Comparison of ENCODE assay signal across 13 cellular contexts in genomic region chr1:231139659-231140650, GRCh38. TPM values are rescaled to one million over a fixed set of nuclear protein-coding genes. Genes with fewer than 3 reads are reported as not detected.
A peak's percentile ranks its signal among the peaks of the same experiment; 100 is the strongest.
DNase-seq lines count a peak whose midpoint lies in the region; ATAC-seq and TF ChIP-seq lines count a peak whose summit lies in the region.
"Had no signal": no experiment of that assay in that cellular context is flagged by ENCODE, and none has a peak within 500 bp of the region (broad histone marks: within the 10 kb centered on the region; RNA-seq: fewer than 3 reads in every experiment).

No MANE protein-coding gene starts in this region.

- H3K4me3 ChIP-seq in AG04450 (ENCODE audit: low read depth, low read length) (no peak overlapping the region), body of pancreas (no peak overlapping the region), left lung (no peak overlapping the region)

- 64 to 66% methylated on average over 7 of the region's 7 CpGs for WGBS in body of pancreas, 2 donors

- H3K4me1 ChIP-seq in body of pancreas (peaks cover 3% of the 10 kb centered on the region), left lung (peaks cover 0 to 13% of the 10 kb centered on the region in 2 donors)

- H3K36me3 ChIP-seq in body of pancreas (replicated peaks in 1 of 2; ENCODE audit: insufficient read depth in 1 of 2, low read depth in 2 of 2) (no peaks in the 10 kb centered on the region), left lung (no peaks in the 10 kb centered on the region)

- H3K27me3 ChIP-seq in AG04450 (ENCODE audit: control insufficient read depth, insufficient read depth, low read length) (peaks cover 3% of the 10 kb centered on the region), body of pancreas (no peaks in the 10 kb centered on the region), left lung (no peaks in the 10 kb centered on the region)

- DNase-seq in AG04450 (ENCODE audit: low read depth, low spot score): peak; percentile 75
- peak; percentile 26 for DNase-seq in HS-5 (ENCODE audit: low read depth)
- DNase-seq in body of pancreas: peak in 3 of 4 donors; percentile 17 to 57 (median 54)
- no peak for DNase-seq in left lung
- DNase-seq in stimulated activated CD4-positive, alpha-beta T cell treated with anti-CD3 and anti-CD28 coated beads, Interleukin-4, amount 100 ng/mL, for 24 hours: no peak
- no peak for DNase-seq in stimulated activated CD8-positive, alpha-beta memory T cell treated with anti-CD3 and anti-CD28 coated beads, Interleukin-4, amount 100 ng/mL, for 48 hours
- DNase-seq in NCI-H748 treated with DMSO at 0.1 percent for 48 hours (lab: John Stamatoyannopoulos, UW): no peak
- DNase-seq: CD4-positive, CD25-positive, alpha-beta regulatory T cell; KBM-7; NCI-H526 treated with DMSO at 0.1 percent for 48 hours; T-helper 17 cell had no signal

- H3K27ac ChIP-seq in AG04450 (ENCODE audit: low read depth, low read length) (peak overlapping the region; percentile 65), body of pancreas (peak overlapping the region in 3 of 4 donors; percentile 52 to 59 (median 58)), left lung (peak overlapping the region in 1 of 2 donors; percentile 44)

- no peak for TF ChIP-seq CTCF in AG04450 (IDR thresholded peaks at IDR 0.05; ENCODE audit: low read depth, low read length)
- TF ChIP-seq CTCF in body of pancreas (IDR thresholded peaks at IDR 0.05): no peak
- TF ChIP-seq CTCF in left lung (IDR thresholded peaks at IDR 0.05): no peak

- POLR2A ChIA-PET in AG04450 (lab: Yijun Ruan, JAX): no interaction called here

- TF ChIP-seq POLR2A in body of pancreas (IDR thresholded peaks at IDR 0.05): no peak

- ATAC-seq in body of pancreas (peak; percentile 72), left lung (peak; percentile 85), HG03045 (IDR thresholded peaks at IDR 0.05; ENCODE audit: unreplicated experiment) (no peak)
- ATAC-seq: T-helper 17 cell had no signal

- no peaks in the 10 kb centered on the region for H3K9me3 ChIP-seq in AG04450 (ENCODE audit: control insufficient read depth, insufficient read depth, low read length)
- no peaks in the 10 kb centered on the region for H3K9me3 ChIP-seq in body of pancreas
- no peaks in the 10 kb centered on the region for H3K9me3 ChIP-seq in left lung

- CTCF ChIA-PET in AG04450 (lab: Charles Lee): no interaction called here

- intact Hi-C loops in body of pancreas (cut with DNase I) (no loop called here), left lung (cut with DNase I) (no loop called here)

RNA-seq across cellular contexts. Expression of gene TRIM67, which starts 21.9 kb away (rescaled TPM):
- polyA plus RNA-seq in AG04450 (2011; rRNA removed): not detected in 2 replicates
- polyA minus RNA-seq in AG04450 (2011; rRNA and poly(A)+ RNA removed): not detected in 2 replicates
- total RNA-seq in body of pancreas: under 1 TPM in 1 of 2 donors, not detected in 1; under 0.01 TPM
- total RNA-seq in left lung: under 1 TPM in 1 of 2 donors, not detected in 1; 0.06 TPM
- total RNA-seq: CD4-positive, CD25-positive, alpha-beta regulatory T cell; dermis microvascular lymphatic vessel endothelial cell; T-helper 17 cell had no signal
- polyA plus RNA-seq: CD4-positive, CD25-positive, alpha-beta regulatory T cell had no signal

Comparison
In these comparisons a context has a peak if more than half of its experiments do, and no peak if none do; other contexts are left out.
1. DNase-seq: peak in AG04450 (single experiment), HS-5 (single experiment) and body of pancreas (3 of 4); none in left lung (0 of 2), stimulated activated CD4-positive, alpha-beta T cell treated with anti-CD3 and anti-CD28 coated beads, Interleukin-4, amount 100 ng/mL, for 24 hours (single experiment), stimulated activated CD8-positive, alpha-beta memory T cell treated with anti-CD3 and anti-CD28 coated beads, Interleukin-4, amount 100 ng/mL, for 48 hours (single experiment) and NCI-H748 treated with DMSO at 0.1 percent for 48 hours (single experiment).